25 cellular contexts compared by ENCODE assay signal in genomic region chr10:78404296-78404695, GRCh38.
"Had no signal": no experiment of that assay in that cellular context is flagged by ENCODE, and none has a peak within 500 bp of the region (broad histone marks: within the 10 kb centered on the region; RNA-seq: fewer than 3 reads in every experiment).

No MANE protein-coding gene starts in this region.

- H3K36me3 ChIP-seq: gastrocnemius medialis, lower lobe of right lung, prostate gland, right atrium auricular region, spleen, suprapubic skin, transverse colon, vagina had no signal

- H3K27me3 ChIP-seq: right atrium auricular region, transverse colon, vagina had no signal

- H3K27ac ChIP-seq: epithelial cell of prostate, gastrocnemius medialis, lower lobe of right lung, prostate gland, right atrium auricular region, skin epidermis, spleen, suprapubic skin, transverse colon, vagina had no signal

- H3K9me3 ChIP-seq: gastrocnemius medialis, lower lobe of right lung, mucosa of descending colon, prostate gland, right atrium auricular region, spleen, suprapubic skin, transverse colon, vagina had no signal

- H3K27ac Mint-ChIP-seq: mesothelial cell of epicardium; naive B cell; natural killer cell treated with Interleukin-12 subunit alpha and Interleukin-12 subunit beta and Interleukin-15 and Interleukin-18, amount 100 ng/mL, for 72 hours; stimulated activated naive CD8-positive, alpha-beta T cell treated with anti-CD3 and anti-CD28 coated beads, Interleukin-15, amount 100 ng/mL, for 72 hours had no signal

- H3K9me3 Mint-ChIP-seq: mesothelial cell of epicardium; naive B cell; natural killer cell treated with Interleukin-12 subunit alpha and Interleukin-12 subunit beta and Interleukin-15 and Interleukin-18, amount 100 ng/mL, for 72 hours; neural crest cell; stimulated activated naive CD8-positive, alpha-beta T cell treated with anti-CD3 and anti-CD28 coated beads, Interleukin-15, amount 100 ng/mL, for 72 hours had no signal

- H3K4me3 Mint-ChIP-seq: mesothelial cell of epicardium; natural killer cell treated with Interleukin-12 subunit alpha and Interleukin-12 subunit beta and Interleukin-15 and Interleukin-18, amount 100 ng/mL, for 72 hours; neural crest cell; stimulated activated naive CD8-positive, alpha-beta T cell treated with anti-CD3 and anti-CD28 coated beads, Interleukin-15, amount 100 ng/mL, for 72 hours had no signal

- H3K36me3 Mint-ChIP-seq: mesothelial cell of epicardium; natural killer cell treated with Interleukin-12 subunit alpha and Interleukin-12 subunit beta and Interleukin-15 and Interleukin-18, amount 100 ng/mL, for 72 hours had no signal

- ATAC-seq: esophagus mucosa; gastrocnemius medialis; left colon; left ventricle myocardium superior; lower lobe of right lung; mucosa of descending colon; natural killer cell treated with Interleukin-12 subunit alpha and Interleukin-12 subunit beta and Interleukin-15 and Interleukin-18, amount 100 ng/mL, for 72 hours; stimulated activated naive CD8-positive, alpha-beta T cell treated with anti-CD3 and anti-CD28 coated beads, Interleukin-15, amount 100 ng/mL, for 72 hours had no signal

- DNase-seq: cortex of kidney; effector CD4-positive, alpha-beta T cell; foreskin fibroblast; gastrocnemius medialis; kidney glomerular epithelial cell; left colon; left ventricle myocardium superior; lower lobe of right lung; mucosa of descending colon; naive B cell; nucleus accumbens; spleen; stimulated activated naive CD4-positive, alpha-beta T cell; stimulated activated naive CD8-positive, alpha-beta T cell treated with anti-CD3 and anti-CD28 coated beads, Interleukin-15, amount 100 ng/mL, for 72 hours; transverse colon had no signal

- H3K4me3 ChIP-seq: gastrocnemius medialis, lower lobe of right lung, mucosa of descending colon, prostate gland, right atrium auricular region, skin epidermis, spleen, suprapubic skin, transverse colon, vagina had no signal
